Comparison of ENCODE assay signal across 11 cellular contexts in the genomic region with DNA sequence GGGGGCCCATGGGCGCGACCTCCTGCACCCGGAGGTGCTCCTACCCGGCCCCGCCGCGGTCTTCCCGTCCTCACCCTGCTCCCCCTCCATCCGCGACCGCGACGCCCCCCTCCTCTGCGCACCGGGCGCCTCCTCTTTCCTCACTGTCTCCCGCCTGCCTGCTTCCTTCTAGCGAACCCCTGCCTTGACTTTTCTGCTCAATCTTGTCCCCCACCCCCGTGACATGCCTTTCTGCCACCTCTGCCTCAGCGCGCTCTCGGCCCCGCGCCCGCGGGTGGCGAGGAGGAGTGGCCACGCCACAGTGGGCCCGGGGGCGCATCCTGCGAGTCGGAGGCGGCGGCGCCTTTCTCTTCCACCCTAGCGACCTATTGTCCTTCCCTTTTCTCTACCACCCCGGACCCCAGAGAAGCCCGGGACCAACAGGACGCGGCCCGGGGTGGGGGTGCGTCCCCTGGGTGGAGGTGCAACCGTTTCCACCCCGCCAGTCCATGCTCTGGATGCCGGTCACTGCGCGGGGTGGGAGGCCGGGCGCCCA. TPM values are rescaled to one million over a fixed set of nuclear protein-coding genes. Genes with fewer than 3 reads are reported as not detected.
A peak's percentile ranks its signal among the peaks of the same experiment; 100 is the strongest.
DNase-seq lines count a peak whose midpoint lies in the region; ATAC-seq and TF ChIP-seq lines count a peak whose summit lies in the region.
"Had no signal": no experiment of that assay in that cellular context is flagged by ENCODE, and none has a peak within 500 bp of the region (broad histone marks: within the 10 kb centered on the region; RNA-seq: fewer than 3 reads in every experiment).

No MANE protein-coding gene starts in this region.

- H3K27ac ChIP-seq in coronary artery = peak overlapping the region in 1 of 2 donors; percentile 82
- no peak overlapping the region for H3K27ac ChIP-seq in mesodermal cell (ENCODE audit: low read depth, low read length, severe bottlenecking)
- H3K27ac ChIP-seq in thoracic aorta = no peak overlapping the region

- H3K4me1 ChIP-seq in mesodermal cell (ENCODE audit: control insufficient read depth, insufficient read depth, low read length, poor library complexity, severe bottlenecking) = peaks cover 20% of the 10 kb centered on the region
- peaks cover 18 to 33% of the 10 kb centered on the region in 2 donors for H3K4me1 ChIP-seq in thoracic aorta (ENCODE audit: control insufficient read depth in 1 of 2, low read depth in 2 of 2)

- WGBS in mesodermal cell (ENCODE audit: insufficient coverage in 2 of 2), 2 experiments = 0% methylated on average over 34 to 44 of the region's 49 CpGs

- H3K36me3 ChIP-seq in mesodermal cell (ENCODE audit: control insufficient read depth, insufficient read depth, low read length) (no peaks in the 10 kb centered on the region), thoracic aorta (no peaks in the 10 kb centered on the region)

- H3K9me3 ChIP-seq in mesodermal cell (ENCODE audit: control insufficient read depth, low read length) (no peaks in the 10 kb centered on the region), thoracic aorta (no peaks in the 10 kb centered on the region)
- H3K9me3 ChIP-seq: body of pancreas had no signal

- DNase-seq in LNCaP clone FGC (ENCODE audit: low read depth) = no peak
- DNase-seq in coronary artery (ENCODE audit: low spot score) = no peak
- no peak for DNase-seq in thoracic aorta (ENCODE audit: low spot score)
- DNase-seq in SKM-1 (lab: John Stamatoyannopoulos, UW; ENCODE audit: unreplicated experiment) = no peak
- DNase-seq in HPDE6-E6E7 (ENCODE audit: extremely low spot score) = no peak
- DNase-seq in activated gamma-delta T cell treated with Interleukin-2 at 50 U/mL for 16 hours = no peak
- DNase-seq: activated CD4-positive, alpha-beta T cell treated with anti-CD3 and anti-CD28 coated beads, Interleukin-2, amount 10 ng/mL, durations not matched to agents 7 days and 5 days; body of pancreas had no signal

- no peak for TF ChIP-seq CTCF in LNCaP clone FGC (IDR thresholded peaks at IDR 0.05; ENCODE audit: control insufficient read depth, extremely low read depth, insufficient read depth)
- no peak for TF ChIP-seq CTCF in coronary artery (IDR thresholded peaks at IDR 0.05)
- TF ChIP-seq CTCF in thoracic aorta (IDR thresholded peaks at IDR 0.05) = no peak

- no peaks in the 10 kb centered on the region for H3K27me3 ChIP-seq in thoracic aorta (replicated peaks; ENCODE audit: insufficient read depth)

- peak overlapping the region; percentile 84 for H3K4me3 ChIP-seq in LNCaP clone FGC (ENCODE audit: low read depth, low read length)
- peak overlapping the region; percentile 77 for H3K4me3 ChIP-seq in coronary artery
- H3K4me3 ChIP-seq in mesodermal cell (ENCODE audit: extremely low read depth, insufficient read depth, low read length, poor library complexity, severe bottlenecking) = peak overlapping the region; percentile 66
- peak overlapping the region; percentile 80 for H3K4me3 ChIP-seq in thoracic aorta
- H3K4me3 ChIP-seq: K562 had no signal

- ATAC-seq in thoracic aorta (ENCODE audit: insufficient number of reproducible peaks, low FRiP score, low read depth) = no peak
- ATAC-seq in GM18858 (IDR thresholded peaks at IDR 0.05; ENCODE audit: unreplicated experiment) = no peak
- ATAC-seq: body of pancreas, K562 had no signal

RNA-seq across cellular contexts. Expression of gene PDE10A, which starts 2.1 kb away (rescaled TPM):
- polyA plus RNA-seq in mesodermal cell (2013, experiment 1 of 2) = 7.4 TPM
- 6.5 TPM for polyA plus RNA-seq in mesodermal cell (2013, experiment 2 of 2)
- 10 to 100 TPM in 1 of 2 donors, 1 to 10 TPM in 1; 7.0 to 20.8 TPM for total RNA-seq in thoracic aorta
- total RNA-seq: activated CD4-positive, alpha-beta T cell treated with anti-CD3 and anti-CD28 coated beads, Interleukin-2, amount 10 ng/mL, durations not matched to agents 7 days and 5 days had no signal
- polyA plus RNA-seq: K562 had no signal
